In genomic region chr19:48351341-48351752, GRCh38 we compare ENCODE assay signal across 8 cellular contexts.
DNase-seq lines count a peak whose midpoint lies in the region.

No MANE protein-coding gene starts in this region.

- peak; percentile 30 for DNase-seq in SKM-1 treated with dmso at 0.1 percent for 144 hours (lab: John Stamatoyannopoulos, UW; ENCODE audit: unreplicated experiment)
- no peak for DNase-seq in SKM-1 (lab: John Stamatoyannopoulos, UW; ENCODE audit: unreplicated experiment)
- DNase-seq in NCI-H2227 treated with DMSO at 0.1 percent for 48 hours (lab: John Stamatoyannopoulos, UW), result peak; percentile 19
- peak; percentile 75 to 82 for DNase-seq in activated CD4-positive, alpha-beta T cell treated with anti-CD3 and anti-CD28 coated beads, Interleukin-2, amount 50 U/mL, for 4 hours
- peak; percentile 66 for DNase-seq in effector CD8-positive, alpha-beta T cell (lab: John Stamatoyannopoulos, UW)
- DNase-seq in midbrain (lab: John Stamatoyannopoulos, UW), result peak; percentile 49
- DNase-seq in stimulated activated CD8-positive, alpha-beta memory T cell treated with anti-CD3 and anti-CD28 coated beads, Interleukin-7, amount 100 ng/mL, for 48 hours (ENCODE audit: extremely low read depth in 1 of 2, low read depth in 1 of 2), result peak; percentile 50 to 69
- DNase-seq in GF-D8 (lab: John Stamatoyannopoulos, UW), result no peak

Comparison
In these comparisons a context has a peak if more than half of its experiments do, and no peak if none do; other contexts are left out.
1. DNase-seq: peak in SKM-1 treated with dmso at 0.1 percent for 144 hours (single experiment), NCI-H2227 treated with DMSO at 0.1 percent for 48 hours (single experiment), activated CD4-positive, alpha-beta T cell treated with anti-CD3 and anti-CD28 coated beads, Interleukin-2, amount 50 U/mL, for 4 hours (2 of 2), effector CD8-positive, alpha-beta T cell (single experiment), midbrain (single experiment) and stimulated activated CD8-positive, alpha-beta memory T cell treated with anti-CD3 and anti-CD28 coated beads, Interleukin-7, amount 100 ng/mL, for 48 hours (2 of 2); none in SKM-1 (single experiment) and GF-D8 (single experiment).